ENCODE assay signal across 15 cellular contexts in genomic region chr6:154921482-154921881, GRCh38.
DNase-seq lines count a peak whose midpoint lies in the region; ATAC-seq and TF ChIP-seq lines count a peak whose summit lies in the region.
"Had no signal": no experiment of that assay in that cellular context is flagged by ENCODE, and none has a peak within 500 bp of the region (broad histone marks: within the 10 kb centered on the region; RNA-seq: fewer than 3 reads in every experiment).

No MANE protein-coding gene starts in this region.

- H2BK12ac ChIP-seq in H9 (ENCODE audit: insufficient read length, low read depth, low read length), result no peak overlapping the region

- ATAC-seq in HG02642 (IDR thresholded peaks at IDR 0.05; ENCODE audit: poor library complexity, unreplicated experiment), result peak; percentile 63
- ATAC-seq in HG02970 (IDR thresholded peaks at IDR 0.05; ENCODE audit: low FRiP score, unreplicated experiment), result no peak

- no peak overlapping the region for H4K8ac ChIP-seq in H9 (replicated peaks; ENCODE audit: insufficient read length, low read depth, low read length)

- CTCF ChIA-PET in GM10248 (lab: Yijun Ruan, JAX), result no interaction called here
- CTCF ChIA-PET in CD4-positive, alpha-beta memory T cell (lab: Charles Lee; ENCODE audit: partially characterized antibody), result no interaction called here

- H3K4me1 ChIP-seq in H9 (ENCODE audit: insufficient read depth, low read length), result no peaks in the 10 kb centered on the region; the same call in 1 of the 2 replicates
- H3K4me1 ChIP-seq in CD4-positive, alpha-beta memory T cell (ENCODE audit: insufficient read depth, low read length), result peaks cover 3% of the 10 kb centered on the region

- no peak for TF ChIP-seq CTCF in GM10248 (IDR thresholded peaks at IDR 0.05; ENCODE audit: control extremely low read depth, extremely low read depth, low read depth, missing control alignments)
- TF ChIP-seq CTCF in NB4 (IDR thresholded peaks at IDR 0.05; ENCODE audit: low read depth, low read length), result no peak
- no peak for TF ChIP-seq CTCF in osteocyte (IDR thresholded peaks at IDR 0.05)
- no peak for TF ChIP-seq CTCF in H9 (conservative IDR thresholded peaks at IDR 0.05)

- H3K27me3 Mint-ChIP-seq in osteocyte (ENCODE audit: unreplicated experiment) (no peaks in the 10 kb centered on the region), H9 (ENCODE audit: low read depth) (no peaks in the 10 kb centered on the region)
- H3K27me3 Mint-ChIP-seq in CD4-positive, alpha-beta memory T cell, result no peaks in the 10 kb centered on the region

- POLR2A ChIA-PET in GM10248 (lab: Yijun Ruan, JAX), result no interaction called here
- POLR2A ChIA-PET in CD4-positive, alpha-beta memory T cell (lab: Charles Lee; ENCODE audit: partially characterized antibody), result no interaction called here

- no peak overlapping the region for H4K91ac ChIP-seq in H9 (ENCODE audit: insufficient read length, low read depth, low read length)

- no peak overlapping the region for H3T11ph ChIP-seq in H9 (ENCODE audit: low read length)

- H3K4me1 Mint-ChIP-seq in osteocyte (ENCODE audit: unreplicated experiment), result no peaks in the 10 kb centered on the region
- peaks cover 10 to 20% of the 10 kb centered on the region in 2 experiments for H3K4me1 Mint-ChIP-seq in H9
- peaks cover 4 to 20% (median 7%) of the 10 kb centered on the region in 4 donors for H3K4me1 Mint-ChIP-seq in CD4-positive, alpha-beta memory T cell

- H2BK15ac ChIP-seq in H9 (ENCODE audit: low read depth, low read length), result no peak overlapping the region

- H3K36me3 Mint-ChIP-seq in osteocyte (ENCODE audit: unreplicated experiment), result no peaks in the 10 kb centered on the region
- no peaks in the 10 kb centered on the region; a peak in 1 of 7 replicates for H3K36me3 Mint-ChIP-seq in H9 (ENCODE audit: insufficient read depth in 1 of 3, low read depth in 3 of 3)
- no peaks in the 10 kb centered on the region for H3K36me3 Mint-ChIP-seq in CD4-positive, alpha-beta memory T cell

- no peak overlapping the region for H3K56ac ChIP-seq in H9 (ENCODE audit: insufficient read length, low read depth, low read length)

- no peak overlapping the region for H3K4ac ChIP-seq in H9 (ENCODE audit: low read depth, low read length)

- no peaks in the 10 kb centered on the region for H3K79me1 ChIP-seq in H9 (ENCODE audit: insufficient read depth, low read depth, low read length, poor library complexity, severe bottlenecking)

- no peak overlapping the region for H2BK5ac ChIP-seq in H9 (ENCODE audit: insufficient read length, low read length)

- H3K27ac Mint-ChIP-seq in osteocyte (ENCODE audit: unreplicated experiment), result no peak overlapping the region
- H3K27ac Mint-ChIP-seq in H9, result peak overlapping the region in 1 of 3 experiments; percentile 87; a peak in 2 of 7 replicates
- no peak overlapping the region for H3K27ac Mint-ChIP-seq in CD4-positive, alpha-beta memory T cell

- WGBS in H9 (ENCODE audit: extremely low coverage, insufficient read length, low lambda C conversion rate), result no CpG with 5 or more reads among the region's 4 CpGs

- no peaks in the 10 kb centered on the region for H3K79me2 ChIP-seq in H9 (ENCODE audit: insufficient read depth, low read length)
- H3K79me2 ChIP-seq: hepatocyte had no signal

- no peaks in the 10 kb centered on the region for H3K9me3 ChIP-seq in H9 (ENCODE audit: control insufficient read depth, low read depth, low read length)
- H3K9me3 ChIP-seq in CD4-positive, alpha-beta memory T cell (ENCODE audit: control insufficient read depth in 1 of 2, low read length in 2 of 2), result no peaks in the 10 kb centered on the region

- H3K9ac ChIP-seq in H9 (ENCODE audit: extremely low read depth, insufficient read length, low read length), result no peak overlapping the region

- no peaks in the 10 kb centered on the region for H3K9me3 Mint-ChIP-seq in osteocyte (ENCODE audit: unreplicated experiment)
- no peaks in the 10 kb centered on the region for H3K9me3 Mint-ChIP-seq in H9
- no peaks in the 10 kb centered on the region for H3K9me3 Mint-ChIP-seq in CD4-positive, alpha-beta memory T cell

- no peak overlapping the region for H3K27ac ChIP-seq in H9 (ENCODE audit: insufficient read length, low read depth, low read length)
- H3K27ac ChIP-seq in CD4-positive, alpha-beta memory T cell (ENCODE audit: low read depth, low read length), result no peak overlapping the region
- H3K27ac ChIP-seq: hepatocyte had no signal

- no peaks in the 10 kb centered on the region for H3K27me3 ChIP-seq in H9 (ENCODE audit: insufficient read depth, low read length)
- H3K27me3 ChIP-seq in CD4-positive, alpha-beta memory T cell (ENCODE audit: insufficient read depth, low read length), result no peaks in the 10 kb centered on the region
- H3K27me3 ChIP-seq: hepatocyte had no signal

- H4K5ac ChIP-seq in H9 (ENCODE audit: insufficient read length, low read depth, low read length), result no peak overlapping the region

- no peak overlapping the region for H2BK20ac ChIP-seq in H9 (ENCODE audit: low read depth, low read length, poor library complexity, severe bottlenecking)

- H3K4me2 ChIP-seq in H9 (ENCODE audit: insufficient read depth, insufficient read length, low read length), result no peak overlapping the region
- H3K4me2 ChIP-seq: hepatocyte had no signal

- no peak overlapping the region for H3K23ac ChIP-seq in H9 (ENCODE audit: insufficient read length, low read depth, low read length)

- H3K23me2 ChIP-seq in H9 (ENCODE audit: insufficient read length, low read depth, low read length, poor library complexity, severe bottlenecking), result no peaks in the 10 kb centered on the region

- H3K36me3 ChIP-seq in CD4-positive, alpha-beta memory T cell (ENCODE audit: insufficient read depth, low read length), result no peaks in the 10 kb centered on the region

- H2AFZ ChIP-seq in H9 (ENCODE audit: low read length), result no peak overlapping the region
- H2AFZ ChIP-seq: hepatocyte had no signal

- H4K20me1 ChIP-seq in H9 (ENCODE audit: control insufficient read depth, insufficient read depth, insufficient read length), result no peaks in the 10 kb centered on the region

- peak; percentile 23 for DNase-seq in GM10248 (ENCODE audit: extremely low spot score)
- peak; percentile 51 for DNase-seq in NB4 (ENCODE audit: low read depth)
- peak; percentile 58 for DNase-seq in dermis blood vessel endothelial cell
- DNase-seq in osteocyte (ENCODE audit: extremely low spot score, unreplicated experiment), result no peak
- DNase-seq in H9, result no peak
- no peak for DNase-seq in CD4-positive, alpha-beta memory T cell
- DNase-seq: activated CD4-positive, alpha-beta T cell treated with anti-CD3 and anti-CD28 coated beads, Interleukin-2, amount 50 U/mL, for 1 hour; activated effector memory CD4-positive, alpha-beta T cell treated with anti-CD3 and anti-CD28 coated beads, Interleukin-2, amount 50 U/mL, for 16 hours; DMS79; NCI-H1694 treated with DMSO at 0.1 percent for 48 hours; NCI-H774; SW 1271 had no signal

- H3K14ac ChIP-seq in H9 (ENCODE audit: insufficient read depth, low read length), result no peak overlapping the region

- no peak overlapping the region for H3K18ac ChIP-seq in H9 (ENCODE audit: insufficient read length, low read depth, low read length)

- TF ChIP-seq POLR2A in NB4 (IDR thresholded peaks at IDR 0.05; ENCODE audit: extremely low read depth, insufficient read length), result no peak

- H3K4me3 Mint-ChIP-seq in osteocyte (ENCODE audit: unreplicated experiment) (no peak overlapping the region), H9 (no peak overlapping the region)
- no peak overlapping the region for H3K4me3 Mint-ChIP-seq in CD4-positive, alpha-beta memory T cell

- H2BK120ac ChIP-seq in H9 (ENCODE audit: low read depth, low read length, poor library complexity, severe bottlenecking), result no peak overlapping the region

- intact Hi-C loops in CD4-positive, alpha-beta memory T cell (cut with micrococcal nuclease), result no loop called here

- H3K4me3 ChIP-seq in NB4 (ENCODE audit: low read depth, low read length), result no peak overlapping the region
- no peak overlapping the region for H3K4me3 ChIP-seq in CD4-positive, alpha-beta memory T cell (ENCODE audit: low read length in 2 of 2)
- H3K4me3 ChIP-seq: hepatocyte had no signal

- H2AK5ac ChIP-seq in H9 (ENCODE audit: insufficient read length, low read length), result no peak overlapping the region

Comparison
In these comparisons a context has a peak if more than half of its experiments do, and no peak if none do; other contexts are left out.
1. DNase-seq: peak in GM10248 (single experiment), NB4 (single experiment) and dermis blood vessel endothelial cell (single experiment); none in osteocyte (single experiment), H9 (single experiment) and CD4-positive, alpha-beta memory T cell (0 of 5).